In the genomic region with DNA sequence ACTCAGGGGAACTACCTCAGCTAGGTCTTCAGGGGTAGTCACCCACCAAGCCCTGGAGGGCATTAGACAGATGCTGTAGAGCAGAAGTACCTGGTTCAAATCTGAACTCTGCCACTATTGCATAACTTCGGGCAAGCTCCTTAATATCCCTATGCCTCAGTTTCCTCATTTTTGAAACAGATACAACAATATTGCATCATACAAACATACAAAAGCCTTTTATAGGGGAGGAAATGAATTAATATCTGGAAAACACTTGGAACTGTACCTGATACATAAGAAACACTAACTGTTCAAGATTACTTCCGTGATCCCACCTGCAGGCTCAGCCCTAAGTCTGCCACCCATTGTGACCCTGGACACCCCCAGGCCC, we compare ENCODE assay signal across 30 cellular contexts.
"Had no signal": no experiment of that assay in that cellular context is flagged by ENCODE, and none has a peak within 500 bp of the region (broad histone marks: within the 10 kb centered on the region; RNA-seq: fewer than 3 reads in every experiment).

No MANE protein-coding gene starts in this region.

- H3K4me2 ChIP-seq: hepatocyte, smooth muscle cell had no signal

- FAIRE-seq: endometrium, frontal cortex, kidney had no signal

- H3K27ac Mint-ChIP-seq: activated naive CD8-positive, alpha-beta T cell; natural killer cell; T-helper 17 cell had no signal

- H3K9me3 ChIP-seq: body of pancreas, lower lobe of right lung, sigmoid colon, suprapubic skin, tibial artery had no signal

- H3K36me3 Mint-ChIP-seq: activated naive CD8-positive, alpha-beta T cell; natural killer cell had no signal

- H3K27me3 Mint-ChIP-seq: activated naive CD8-positive, alpha-beta T cell had no signal

- H3K27ac ChIP-seq: epithelial cell of prostate, lower lobe of right lung, suprapubic skin, tibial artery, WERI-Rb-1 had no signal

- H2AFZ ChIP-seq: hepatocyte had no signal

- DNase-seq: activated CD4-positive, alpha-beta T cell treated with anti-CD3 and anti-CD28 coated beads for 48 hours; activated CD4-positive, alpha-beta T cell treated with anti-CD3 and anti-CD28 coated beads, Interleukin-2, amount 50 U/mL, for 48 hours; activated CD8-positive, alpha-beta memory T cell treated with anti-CD3 and anti-CD28 coated beads for 24 hours; activated effector memory CD4-positive, alpha-beta T cell treated with Interleukin-2 at 50 U/mL for 16 hours; activated naive CD4-positive, alpha-beta T cell treated with Interleukin-2 at 50 U/mL for 16 hours; aorta; dermis blood vessel endothelial cell; effector CD4-positive, alpha-beta T cell; kidney; left colon; lower lobe of right lung; mesenchymal stem cell; natural killer cell; sigmoid colon; stimulated activated CD4-positive, alpha-beta T cell treated with anti-CD3 and anti-CD28 coated beads, Interleukin-1b, Interleukin-23, amount 100 ng/mL, for 48 hours; stimulated activated naive CD4-positive, alpha-beta T cell; T-helper 17 cell; T1000; tibial artery; WERI-Rb-1 had no signal

- H3K79me2 ChIP-seq: hepatocyte had no signal

- H3K4me3 ChIP-seq: body of pancreas, cardiac muscle cell, hepatocyte, lower lobe of right lung, sigmoid colon, smooth muscle cell, suprapubic skin, tibial artery had no signal

- H3K27me3 ChIP-seq: body of pancreas, cardiac muscle cell, hepatocyte, sigmoid colon, suprapubic skin, tibial artery had no signal

- H3K4me3 Mint-ChIP-seq: activated naive CD8-positive, alpha-beta T cell; natural killer cell; T-helper 17 cell had no signal

- H3K9me3 Mint-ChIP-seq: natural killer cell had no signal

- ATAC-seq: activated CD4-positive, CD25-positive, alpha-beta regulatory T cell treated with anti-CD3 and anti-CD28 coated beads, Interleukin-2, amount 50 U/mL, for 24 hours; body of pancreas; natural killer cell; T-helper 17 cell had no signal

- H3K36me3 ChIP-seq: cardiac muscle cell, lower lobe of right lung, sigmoid colon, suprapubic skin, tibial artery, WERI-Rb-1 had no signal

- H3K4me1 Mint-ChIP-seq: natural killer cell had no signal
